Comparison of ENCODE assay signal across 28 cellular contexts in the genomic region with DNA sequence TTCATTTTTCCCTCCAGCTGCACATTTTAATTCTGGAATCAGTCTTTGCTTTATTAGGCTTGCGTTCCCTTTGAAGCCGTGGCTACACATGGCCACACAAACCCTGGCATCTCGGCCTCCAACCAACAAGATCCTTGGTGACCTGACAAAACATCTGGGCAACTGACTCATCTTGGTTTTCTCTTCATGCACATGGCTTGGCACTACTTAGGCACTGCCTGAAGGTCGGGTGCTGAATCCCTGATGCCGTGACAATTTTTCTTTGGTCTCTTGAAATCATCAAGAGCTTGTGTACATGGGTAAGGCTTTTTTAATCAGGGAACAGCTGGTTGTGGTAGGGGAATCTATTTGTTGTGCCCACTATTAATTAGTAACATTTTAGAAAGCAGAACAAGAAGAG. TPM values are rescaled to one million over a fixed set of nuclear protein-coding genes. Genes with fewer than 3 reads are reported as not detected.
"Had no signal": no experiment of that assay in that cellular context is flagged by ENCODE, and none has a peak within 500 bp of the region (broad histone marks: within the 10 kb centered on the region; RNA-seq: fewer than 3 reads in every experiment).

No MANE protein-coding gene starts in this region.

- H3K9ac ChIP-seq: KMS-11 had no signal

- H3K27me3 ChIP-seq: ascending aorta, Peyer's patch had no signal

- H3K4me3 ChIP-seq: ascending aorta, Peyer's patch had no signal

- H3K27ac ChIP-seq: ascending aorta, KMS-11, Peyer's patch, RWPE1 had no signal

- H3K9me3 ChIP-seq: ascending aorta, Peyer's patch had no signal

- DNase-seq: activated CD4-positive, alpha-beta T cell treated with anti-CD3 and anti-CD28 coated beads, Interleukin-2, amount 10 ng/mL, durations not matched to agents 24 days and 14 days; activated CD4-positive, alpha-beta T cell treated with anti-CD3 and anti-CD28 coated beads, Interleukin-2, amount 50 U/mL, for 4 hours; activated CD8-positive, alpha-beta T cell treated with anti-CD3 and anti-CD28 coated beads, Interleukin-2, amount 10 ng/mL, durations not matched to agents 7 days and 5 days; activated gamma-delta T cell; activated naive CD4-positive, alpha-beta T cell treated with Interleukin-2 at 50 U/mL for 16 hours; activated naive CD8-positive, alpha-beta T cell treated with anti-CD3 and anti-CD28 coated beads, Interleukin-2, amount 10 ng/mL, durations not matched to agents 7 days and 5 days; activated T-cell treated with anti-CD3 and anti-CD28 coated beads, Interleukin-2, amount 50 U/mL, for 24 hours; amygdala; NCI-H1092 treated with DMSO at 0.1 percent for 48 hours; NCI-H1417; NCI-H146; NCI-H187; NCI-H2029 treated with DMSO at 0.1 percent for 48 hours; NCI-H2171 treated with DMSO at 0.1 percent for 48 hours; NCI-H2227 treated with DMSO at 0.1 percent for 48 hours; NCI-H446 treated with DMSO at 0.1 percent for 48 hours; NCI-H524; NK-92 treated with Interleukin-12 subunit alpha and Interleukin-12 subunit beta, amount 100 ng/mL, for 24 hours; PC-3; Peyer's patch; SIG-M5; T-cell; T-helper 2 cell; T-helper 9 cell had no signal

- H3K4me1 ChIP-seq: ascending aorta, Peyer's patch had no signal

- H3K4me2 ChIP-seq: KMS-11 had no signal

- H3K36me3 ChIP-seq: ascending aorta, Peyer's patch had no signal

RNA-seq across cellular contexts. Expression of a gene that starts 16.0 kb away (rescaled TPM):
- total RNA-seq: activated CD4-positive, alpha-beta T cell treated with anti-CD3 and anti-CD28 coated beads, Interleukin-2, amount 10 ng/mL, durations not matched to agents 24 days and 14 days; activated CD8-positive, alpha-beta T cell treated with anti-CD3 and anti-CD28 coated beads, Interleukin-2, amount 10 ng/mL, durations not matched to agents 7 days and 5 days; activated naive CD8-positive, alpha-beta T cell treated with anti-CD3 and anti-CD28 coated beads, Interleukin-2, amount 10 ng/mL, durations not matched to agents 7 days and 5 days; activated T-helper 2 cell treated with anti-CD3 and anti-CD28 coated beads, Interferon-gamma antibody, Interleukin-2, Interleukin-4, amounts not matched to agents 10 μg/mL and 5 μg/mL and 100 μg/mL, durations not matched to agents 14 hours and 24 hours and 36 hours; PC-3 had no signal
